Comparison of ENCODE assay signal across 30 cellular contexts in the genomic region with DNA sequence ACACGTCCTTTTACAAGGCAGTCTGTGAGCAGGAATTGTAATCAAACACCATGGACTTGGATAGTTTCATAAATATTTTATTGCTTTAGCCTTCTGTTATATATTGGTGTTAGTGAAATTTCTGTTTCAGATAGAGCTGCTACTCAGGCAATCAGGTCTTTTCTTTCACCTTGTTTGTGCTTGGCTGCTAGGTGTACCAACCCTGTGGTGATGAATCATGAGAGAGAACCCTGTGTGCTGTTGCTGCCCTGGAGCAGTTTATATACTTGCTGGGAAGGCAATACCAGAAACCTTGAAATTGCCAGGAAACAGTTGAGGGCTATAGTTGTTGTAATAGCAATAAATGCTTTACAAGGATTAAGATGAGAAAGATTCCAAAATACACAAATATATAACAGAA.
"Had no signal": no experiment of that assay in that cellular context is flagged by ENCODE, and none has a peak within 500 bp of the region (broad histone marks: within the 10 kb centered on the region; RNA-seq: fewer than 3 reads in every experiment).

No MANE protein-coding gene starts in this region.

- H3K27me3 ChIP-seq: brain microvascular endothelial cell, cardiac muscle cell, colonic mucosa, esophagus squamous epithelium, heart left ventricle had no signal

- H3K27me3 Mint-ChIP-seq: activated CD4-positive, alpha-beta memory T cell treated with anti-CD3 and anti-CD28 coated beads for 36 hours; activated CD4-positive, alpha-beta T cell treated with anti-CD3 and anti-CD28 coated beads for 36 hours; activated CD4-positive, alpha-beta T cell treated with anti-CD3 and anti-CD28 coated beads, Interleukin-2, amount 10 ng/mL, durations not matched to agents 24 days and 14 days; activated CD8-positive, alpha-beta memory T cell treated with anti-CD3 and anti-CD28 coated beads, Interleukin-2, amount 10 ng/mL, durations not matched to agents 7 days and 5 days; activated naive CD4-positive, alpha-beta T cell treated with anti-CD3 and anti-CD28 coated beads, Interleukin-2, amount 10 ng/mL, durations not matched to agents 7 days and 5 days; activated naive CD8-positive, alpha-beta T cell treated with anti-CD3 and anti-CD28 coated beads, Interleukin-2, amount 10 ng/mL, durations not matched to agents 7 days and 5 days had no signal

- DNase-seq: activated CD4-positive, alpha-beta memory T cell treated with anti-CD3 and anti-CD28 coated beads for 36 hours; activated CD4-positive, alpha-beta T cell treated with anti-CD3 and anti-CD28 coated beads for 36 hours; activated CD4-positive, alpha-beta T cell treated with anti-CD3 and anti-CD28 coated beads, Interleukin-2, amount 10 ng/mL, durations not matched to agents 24 days and 14 days; activated CD4-positive, CD25-positive, alpha-beta regulatory T cell; activated CD4-positive, CD25-positive, alpha-beta regulatory T cell treated with anti-CD3 and anti-CD28 coated beads, Interleukin-2, amount 50 U/mL, for 72 hours; activated CD8-positive, alpha-beta memory T cell treated with anti-CD3 and anti-CD28 coated beads, Interleukin-2, amount 10 ng/mL, durations not matched to agents 7 days and 5 days; activated CD8-positive, alpha-beta memory T cell treated with anti-CD3 and anti-CD28 coated beads, Interleukin-2, amount 50 U/mL, for 4 hours; activated CD8-positive, alpha-beta T cell treated with anti-CD3 and anti-CD28 coated beads, Interleukin-2, amount 10 ng/mL, durations not matched to agents 7 days and 5 days; activated gamma-delta T cell; activated naive CD4-positive, alpha-beta T cell; activated naive CD4-positive, alpha-beta T cell treated with anti-CD3 and anti-CD28 coated beads, Interleukin-2, amount 10 ng/mL, durations not matched to agents 7 days and 5 days; activated naive CD8-positive, alpha-beta T cell treated with anti-CD3 and anti-CD28 coated beads, Interleukin-2, amount 10 ng/mL, durations not matched to agents 7 days and 5 days; activated T-cell treated with anti-CD3 and anti-CD28 coated beads, Interleukin-2, amount 50 U/mL, for 1 hour; activated T-cell treated with anti-CD3 and anti-CD28 coated beads, Interleukin-2, amount 50 U/mL, for 48 hours; amniotic stem cell; anterior cingulate cortex; brain microvascular endothelial cell; central memory CD4-positive, alpha-beta T cell; cerebellar nuclear complex; colonic mucosa; effector CD8-positive, alpha-beta T cell; esophagus squamous epithelium; foreskin melanocyte; heart left ventricle; T-helper 2 cell had no signal

- H3K27ac Mint-ChIP-seq: activated CD4-positive, alpha-beta memory T cell treated with anti-CD3 and anti-CD28 coated beads for 36 hours; activated CD4-positive, alpha-beta T cell treated with anti-CD3 and anti-CD28 coated beads for 36 hours; activated CD4-positive, alpha-beta T cell treated with anti-CD3 and anti-CD28 coated beads, Interleukin-2, amount 10 ng/mL, durations not matched to agents 24 days and 14 days; activated CD8-positive, alpha-beta memory T cell treated with anti-CD3 and anti-CD28 coated beads, Interleukin-2, amount 10 ng/mL, durations not matched to agents 7 days and 5 days; activated CD8-positive, alpha-beta T cell treated with anti-CD3 and anti-CD28 coated beads, Interleukin-2, amount 10 ng/mL, durations not matched to agents 7 days and 5 days; activated naive CD4-positive, alpha-beta T cell treated with anti-CD3 and anti-CD28 coated beads, Interleukin-2, amount 10 ng/mL, durations not matched to agents 7 days and 5 days; activated naive CD4-positive, alpha-beta T cell treated with anti-CD3 and anti-CD28 coated beads, Interleukin-2, amount 50 U/mL, for 72 hours; activated naive CD8-positive, alpha-beta T cell treated with anti-CD3 and anti-CD28 coated beads, Interleukin-2, amount 10 ng/mL, durations not matched to agents 7 days and 5 days; activated T-helper 1 cell treated with anti-CD3 and anti-CD28 coated beads, Interleukin-12 subunit alpha, Interleukin-12 subunit beta, Interleukin-2, Interleukin-4 antibody, amounts not matched to agents 30 ng/mL and 10 ng/mL and 1 ng/mL, durations not matched to agents 14 hours and 24 hours and 36 hours had no signal

- H3K4me1 Mint-ChIP-seq: activated CD4-positive, alpha-beta T cell treated with anti-CD3 and anti-CD28 coated beads for 36 hours; activated CD4-positive, alpha-beta T cell treated with anti-CD3 and anti-CD28 coated beads, Interleukin-2, amount 10 ng/mL, durations not matched to agents 24 days and 14 days; activated CD8-positive, alpha-beta memory T cell treated with anti-CD3 and anti-CD28 coated beads, Interleukin-2, amount 10 ng/mL, durations not matched to agents 7 days and 5 days; activated naive CD4-positive, alpha-beta T cell treated with anti-CD3 and anti-CD28 coated beads, Interleukin-2, amount 10 ng/mL, durations not matched to agents 7 days and 5 days; activated naive CD8-positive, alpha-beta T cell treated with anti-CD3 and anti-CD28 coated beads, Interleukin-2, amount 10 ng/mL, durations not matched to agents 7 days and 5 days had no signal

- H3K9me3 ChIP-seq: colonic mucosa, esophagus squamous epithelium had no signal

- H3K36me3 ChIP-seq: brain microvascular endothelial cell, cardiac muscle cell, colonic mucosa, esophagus squamous epithelium, heart left ventricle had no signal

- H3K9me3 Mint-ChIP-seq: activated CD4-positive, alpha-beta memory T cell treated with anti-CD3 and anti-CD28 coated beads for 36 hours; activated CD4-positive, alpha-beta T cell treated with anti-CD3 and anti-CD28 coated beads, Interleukin-2, amount 10 ng/mL, durations not matched to agents 24 days and 14 days; activated naive CD4-positive, alpha-beta T cell treated with anti-CD3 and anti-CD28 coated beads, Interleukin-2, amount 10 ng/mL, durations not matched to agents 7 days and 5 days; activated naive CD8-positive, alpha-beta T cell treated with anti-CD3 and anti-CD28 coated beads, Interleukin-2, amount 10 ng/mL, durations not matched to agents 7 days and 5 days; activated T-helper 1 cell treated with anti-CD3 and anti-CD28 coated beads, Interleukin-12 subunit alpha, Interleukin-12 subunit beta, Interleukin-2, Interleukin-4 antibody, amounts not matched to agents 30 ng/mL and 10 ng/mL and 1 ng/mL, durations not matched to agents 14 hours and 24 hours and 36 hours had no signal

- H3K36me3 Mint-ChIP-seq: activated CD4-positive, alpha-beta memory T cell treated with anti-CD3 and anti-CD28 coated beads for 36 hours; activated CD8-positive, alpha-beta memory T cell treated with anti-CD3 and anti-CD28 coated beads, Interleukin-2, amount 10 ng/mL, durations not matched to agents 7 days and 5 days; activated naive CD4-positive, alpha-beta T cell treated with anti-CD3 and anti-CD28 coated beads, Interleukin-2, amount 10 ng/mL, durations not matched to agents 7 days and 5 days; activated naive CD8-positive, alpha-beta T cell treated with anti-CD3 and anti-CD28 coated beads, Interleukin-2, amount 10 ng/mL, durations not matched to agents 7 days and 5 days had no signal

- H3K4me3 Mint-ChIP-seq: activated CD4-positive, alpha-beta memory T cell treated with anti-CD3 and anti-CD28 coated beads for 36 hours; activated CD4-positive, alpha-beta T cell treated with anti-CD3 and anti-CD28 coated beads for 36 hours; activated CD4-positive, alpha-beta T cell treated with anti-CD3 and anti-CD28 coated beads, Interleukin-2, amount 10 ng/mL, durations not matched to agents 24 days and 14 days; activated CD8-positive, alpha-beta memory T cell treated with anti-CD3 and anti-CD28 coated beads, Interleukin-2, amount 10 ng/mL, durations not matched to agents 7 days and 5 days; activated CD8-positive, alpha-beta T cell treated with anti-CD3 and anti-CD28 coated beads, Interleukin-2, amount 10 ng/mL, durations not matched to agents 7 days and 5 days; activated naive CD4-positive, alpha-beta T cell treated with anti-CD3 and anti-CD28 coated beads, Interleukin-2, amount 10 ng/mL, durations not matched to agents 7 days and 5 days; activated naive CD8-positive, alpha-beta T cell treated with anti-CD3 and anti-CD28 coated beads, Interleukin-2, amount 10 ng/mL, durations not matched to agents 7 days and 5 days; activated T-helper 1 cell treated with anti-CD3 and anti-CD28 coated beads, Interleukin-12 subunit alpha, Interleukin-12 subunit beta, Interleukin-2, Interleukin-4 antibody, amounts not matched to agents 30 ng/mL and 10 ng/mL and 1 ng/mL, durations not matched to agents 14 hours and 24 hours and 36 hours had no signal

- FAIRE-seq: astrocyte, endothelial cell of umbilical vein had no signal

- H3K4me3 ChIP-seq: cardiac muscle cell, colonic mucosa, esophagus squamous epithelium, heart left ventricle had no signal

- H3K27ac ChIP-seq: brain microvascular endothelial cell, cardiac muscle cell, colonic mucosa, esophagus squamous epithelium, heart left ventricle had no signal

- ATAC-seq: activated CD4-positive, alpha-beta T cell treated with anti-CD3 and anti-CD28 coated beads for 36 hours; activated CD8-positive, alpha-beta memory T cell treated with anti-CD3 and anti-CD28 coated beads, Interleukin-2, amount 10 ng/mL, durations not matched to agents 7 days and 5 days; activated CD8-positive, alpha-beta T cell treated with anti-CD3 and anti-CD28 coated beads, Interleukin-2, amount 10 ng/mL, durations not matched to agents 7 days and 5 days; activated naive CD4-positive, alpha-beta T cell treated with anti-CD3 and anti-CD28 coated beads, Interleukin-2, amount 50 U/mL, for 72 hours; heart left ventricle had no signal

- H3K4me1 ChIP-seq: colonic mucosa, heart left ventricle had no signal
